ENCODE assay signal across 15 cellular contexts in the genomic region with DNA sequence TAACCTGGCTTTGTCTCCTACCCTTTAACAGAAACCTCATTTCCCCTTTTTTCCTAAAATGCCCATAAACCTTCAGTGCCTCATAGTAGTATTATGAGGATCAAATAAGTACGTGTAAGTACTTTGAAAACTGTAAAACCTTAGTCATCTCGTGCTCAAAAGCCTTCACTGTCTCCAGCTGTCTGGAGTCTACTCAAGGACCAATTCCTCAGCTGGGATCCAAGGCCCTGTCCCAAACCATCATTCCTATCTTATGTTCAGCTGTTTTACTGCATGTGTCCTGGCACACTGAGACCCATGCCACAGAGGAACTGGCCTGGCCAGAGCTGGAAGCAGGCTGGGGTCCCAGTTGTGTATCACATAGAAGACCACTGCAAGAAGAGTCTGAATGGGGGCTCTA. TPM values are rescaled to one million over a fixed set of nuclear protein-coding genes. Genes with fewer than 3 reads are reported as not detected.
DNase-seq lines count a peak whose midpoint lies in the region; ATAC-seq and TF ChIP-seq lines count a peak whose summit lies in the region.
"Had no signal": no experiment of that assay in that cellular context is flagged by ENCODE, and none has a peak within 500 bp of the region (broad histone marks: within the 10 kb centered on the region; RNA-seq: fewer than 3 reads in every experiment).

No MANE protein-coding gene starts in this region.

- H4K20me1 ChIP-seq in SK-N-SH (ENCODE audit: insufficient read depth): no peaks in the 10 kb centered on the region
- no peaks in the 10 kb centered on the region for H4K20me1 ChIP-seq in smooth muscle cell (ENCODE audit: low read depth)

- POLR2A ChIA-PET in SK-N-SH (lab: Yijun Ruan, JAX): no interaction called here

- H3K9me3 ChIP-seq in SK-N-SH: no peaks in the 10 kb centered on the region
- no peaks in the 10 kb centered on the region for H3K9me3 ChIP-seq in smooth muscle cell (replicated peaks; ENCODE audit: low read depth)
- no peaks in the 10 kb centered on the region for H3K9me3 ChIP-seq in mucosa of descending colon
- H3K9me3 ChIP-seq: gastrocnemius medialis, upper lobe of left lung had no signal

- H3K79me2 ChIP-seq in SK-N-SH (ENCODE audit: insufficient read depth) (peaks cover 73% of the 10 kb centered on the region), smooth muscle cell (ENCODE audit: low read depth) (no peaks in the 10 kb centered on the region)

- H3K27ac ChIP-seq in SK-N-SH (ENCODE audit: low read depth in 2 of 2, low read length in 1 of 2) (peak overlapping the region; percentile 89 to 100), smooth muscle cell (ENCODE audit: low read depth) (peak overlapping the region; percentile 97)
- H3K27ac ChIP-seq: C4-2B, gastrocnemius medialis, upper lobe of left lung had no signal

- H3K4me2 ChIP-seq in SK-N-SH (peak overlapping the region; percentile 80), smooth muscle cell (peak overlapping the region; percentile 79)

- intact Hi-C loops in mucosa of descending colon (cut with DNase I, micrococcal nuclease): no loop called here

- H2AFZ ChIP-seq in SK-N-SH (ENCODE audit: low read depth) (no peak overlapping the region; the same call in 1 of the 2 replicates), smooth muscle cell (ENCODE audit: low read depth) (no peak overlapping the region)

- H3K27me3 ChIP-seq in SK-N-SH (ENCODE audit: insufficient read depth) (no peaks in the 10 kb centered on the region), smooth muscle cell (ENCODE audit: low read depth) (no peaks in the 10 kb centered on the region)
- H3K27me3 ChIP-seq: gastrocnemius medialis, upper lobe of left lung had no signal

- H3K4me1 ChIP-seq in SK-N-SH (ENCODE audit: control insufficient read depth in 1 of 2, insufficient read depth in 2 of 2, low read depth in 1 of 2, low read length in 1 of 2) (peaks cover 13 to 58% of the 10 kb centered on the region in 2 experiments), smooth muscle cell (ENCODE audit: low read depth) (peaks cover 38% of the 10 kb centered on the region), mucosa of descending colon (ENCODE audit: low read depth) (no peaks in the 10 kb centered on the region)
- H3K4me1 ChIP-seq: gastrocnemius medialis, upper lobe of left lung had no signal

- peak; percentile 42 for DNase-seq in GM03348 (ENCODE audit: low spot score)
- DNase-seq in SK-N-SH: no peak
- peak; percentile 80 for DNase-seq in fibroblast of peridontal ligament (ENCODE audit: extremely low read depth)
- DNase-seq in smooth muscle cell (lab: John Stamatoyannopoulos, UW; ENCODE audit: unreplicated experiment): no peak
- no peak for DNase-seq in mucosa of descending colon
- DNase-seq in SW 1271 (lab: John Stamatoyannopoulos, UW): no peak
- DNase-seq in midbrain (lab: John Stamatoyannopoulos, UW): no peak
- DNase-seq in left lobe of liver (ENCODE audit: low spot score): no peak
- DNase-seq: DND-41, gastrocnemius medialis, NCI-H1417 treated with DMSO at 0.1 percent for 48 hours, T-helper 17 cell, upper lobe of left lung had no signal

- H3F3A ChIP-seq in SK-N-SH (replicated peaks; ENCODE audit: insufficient read depth) (peaks cover 75% of the 10 kb centered on the region), smooth muscle cell (ENCODE audit: low read depth) (peaks cover 7% of the 10 kb centered on the region)

- 17% methylated on average over 2 of the region's 2 CpGs for WGBS in SK-N-SH (ENCODE audit: low lambda C conversion rate)
- 9% methylated on average over 2 of the region's 2 CpGs for WGBS in smooth muscle cell (ENCODE audit: low lambda C conversion rate)

- peaks cover 0 to 12% of the 10 kb centered on the region in 2 experiments for H3K36me3 ChIP-seq in SK-N-SH (replicated peaks in 1 of 2; ENCODE audit: control insufficient read depth in 1 of 2, insufficient read depth in 2 of 2, low read length in 1 of 2)
- H3K36me3 ChIP-seq in smooth muscle cell (ENCODE audit: low read depth): no peaks in the 10 kb centered on the region
- H3K36me3 ChIP-seq in mucosa of descending colon (ENCODE audit: low read depth): no peaks in the 10 kb centered on the region
- H3K36me3 ChIP-seq: gastrocnemius medialis, upper lobe of left lung had no signal

- no peak for TF ChIP-seq CTCF in SK-N-SH (IDR thresholded peaks at IDR 0.05)
- TF ChIP-seq CTCF in smooth muscle cell (IDR thresholded peaks at IDR 0.05; ENCODE audit: borderline replicate concordance, insufficient read depth, poor library complexity, severe bottlenecking): no peak
- TF ChIP-seq CTCF in mucosa of descending colon (IDR thresholded peaks at IDR 0.05): no peak

- H3K9me2 ChIP-seq in SK-N-SH: no peaks in the 10 kb centered on the region

- H3K4me3 ChIP-seq in SK-N-SH (ENCODE audit: low read depth in 2 of 2, low read length in 1 of 2) (peak overlapping the region in 1 of 2 experiments; percentile 36; a peak in 2 of 4 replicates), smooth muscle cell (no peak overlapping the region), mucosa of descending colon (no peak overlapping the region)
- H3K4me3 ChIP-seq: gastrocnemius medialis, upper lobe of left lung had no signal

- H3K9ac ChIP-seq in SK-N-SH: peak overlapping the region; percentile 82
- H3K9ac ChIP-seq in smooth muscle cell (ENCODE audit: low read depth): peak overlapping the region; percentile 82

- no peak for ATAC-seq in mucosa of descending colon
- ATAC-seq in left lobe of liver: no peak
- ATAC-seq: T-helper 17 cell had no signal

- TF ChIP-seq RAD21 in SK-N-SH (IDR thresholded peaks at IDR 0.05; ENCODE audit: low read length): no peak

- no peak for TF ChIP-seq EP300 in SK-N-SH (IDR thresholded peaks at IDR 0.05; ENCODE audit: borderline replicate concordance in 1 of 2, low read depth in 1 of 2, low read length in 1 of 2)

- CTCF ChIA-PET in SK-N-SH (lab: Yijun Ruan, JAX): interaction anchor here (0.6 to 2.2 kb wide), 2 partner anchors 10 to 47 kb away, joined by 3 to 6 read pairs; no protein-coding TSS in a partner anchor

TF ChIP-seq in SK-N-SH, 30 proteins besides CTCF, POLR2A, EP300 and RAD21:
- TF ChIP-seq, protein P1, sequence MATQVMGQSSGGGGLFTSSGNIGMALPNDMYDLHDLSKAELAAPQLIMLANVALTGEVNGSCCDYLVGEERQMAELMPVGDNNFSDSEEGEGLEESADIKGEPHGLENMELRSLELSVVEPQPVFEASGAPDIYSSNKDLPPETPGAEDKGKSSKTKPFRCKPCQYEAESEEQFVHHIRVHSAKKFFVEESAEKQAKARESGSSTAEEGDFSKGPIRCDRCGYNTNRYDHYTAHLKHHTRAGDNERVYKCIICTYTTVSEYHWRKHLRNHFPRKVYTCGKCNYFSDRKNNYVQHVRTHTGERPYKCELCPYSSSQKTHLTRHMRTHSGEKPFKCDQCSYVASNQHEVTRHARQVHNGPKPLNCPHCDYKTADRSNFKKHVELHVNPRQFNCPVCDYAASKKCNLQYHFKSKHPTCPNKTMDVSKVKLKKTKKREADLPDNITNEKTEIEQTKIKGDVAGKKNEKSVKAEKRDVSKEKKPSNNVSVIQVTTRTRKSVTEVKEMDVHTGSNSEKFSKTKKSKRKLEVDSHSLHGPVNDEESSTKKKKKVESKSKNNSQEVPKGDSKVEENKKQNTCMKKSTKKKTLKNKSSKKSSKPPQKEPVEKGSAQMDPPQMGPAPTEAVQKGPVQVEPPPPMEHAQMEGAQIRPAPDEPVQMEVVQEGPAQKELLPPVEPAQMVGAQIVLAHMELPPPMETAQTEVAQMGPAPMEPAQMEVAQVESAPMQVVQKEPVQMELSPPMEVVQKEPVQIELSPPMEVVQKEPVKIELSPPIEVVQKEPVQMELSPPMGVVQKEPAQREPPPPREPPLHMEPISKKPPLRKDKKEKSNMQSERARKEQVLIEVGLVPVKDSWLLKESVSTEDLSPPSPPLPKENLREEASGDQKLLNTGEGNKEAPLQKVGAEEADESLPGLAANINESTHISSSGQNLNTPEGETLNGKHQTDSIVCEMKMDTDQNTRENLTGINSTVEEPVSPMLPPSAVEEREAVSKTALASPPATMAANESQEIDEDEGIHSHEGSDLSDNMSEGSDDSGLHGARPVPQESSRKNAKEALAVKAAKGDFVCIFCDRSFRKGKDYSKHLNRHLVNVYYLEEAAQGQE (IDR thresholded peaks at IDR 0.05; ENCODE audit: low read depth, low read length): no peak
- TF ChIP-seq NFIC (IDR thresholded peaks at IDR 0.05; ENCODE audit: borderline replicate concordance) (no peak), SMC3 (IDR thresholded peaks at IDR 0.05; ENCODE audit: low read depth, low read length) (no peak), JUND (IDR thresholded peaks at IDR 0.05) (no peak)

RNA-seq across cellular contexts. Expression of a gene that starts 15.9 kb away (rescaled TPM):
- polyA plus RNA-seq in SK-N-SH (2012; rRNA removed) (114 and 163 TPM in 2 replicates), smooth muscle cell (2.0 and 4.4 TPM in 2 replicates)
- 59.3 and 94.0 TPM in 2 replicates for polyA plus RNA-seq in SK-N-SH (2012; cell fraction: cytosol; rRNA removed)
- polyA plus RNA-seq in SK-N-SH (2012; cell fraction: nucleus; rRNA removed): 215 and 304 TPM in 2 replicates
- total RNA-seq in smooth muscle cell (4.3 and 6.4 TPM in 2 replicates), mucosa of descending colon (10 to 100 TPM; 10.1 to 32.1 (median 22.6) TPM), left lobe of liver (1.9 TPM)
- total RNA-seq: T-helper 17 cell had no signal
- polyA plus RNA-seq: IgD-negative memory B cell had no signal

Comparison
In these comparisons a context has a peak if more than half of its experiments do, and no peak if none do; other contexts are left out.
1. DNase-seq: peak in GM03348 (single experiment) and fibroblast of peridontal ligament (single experiment); none in SK-N-SH (single experiment), smooth muscle cell (single experiment), mucosa of descending colon (0 of 3), SW 1271 (0 of 2), midbrain (single experiment) and left lobe of liver (single experiment).